In the genomic region with DNA sequence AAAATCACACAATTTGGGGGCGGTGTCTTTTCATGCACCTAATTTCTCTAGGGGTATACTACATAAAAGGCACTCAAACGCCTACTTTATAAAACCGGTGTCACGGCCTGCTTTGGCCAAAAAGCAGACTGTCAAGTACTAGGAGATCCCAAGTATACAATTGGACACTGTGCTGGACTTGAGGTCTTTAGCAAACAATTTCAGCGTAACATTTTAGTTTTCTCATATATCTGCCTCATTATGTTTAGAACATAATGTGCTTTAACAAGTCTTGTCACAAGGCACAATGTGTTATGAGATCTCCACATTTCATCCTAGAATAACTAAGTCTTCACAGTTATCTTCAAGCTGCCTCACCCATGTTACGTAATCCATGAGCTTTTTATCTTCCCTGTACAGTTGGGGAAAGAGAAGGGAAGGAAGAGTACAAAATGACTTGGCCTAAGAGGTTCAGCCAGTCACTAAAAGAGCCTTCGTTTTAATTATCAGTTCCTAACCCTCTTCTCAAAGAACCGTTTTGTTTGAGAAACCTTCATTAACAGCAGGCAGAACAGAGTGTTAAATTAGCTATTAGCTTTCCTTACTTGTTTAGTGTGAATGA, we compare ENCODE assay signal across 9 cellular contexts. TPM values are rescaled to one million over a fixed set of nuclear protein-coding genes. Genes with fewer than 3 reads are reported as not detected.
A peak's percentile ranks its signal among the peaks of the same experiment; 100 is the strongest.
DNase-seq lines count a peak whose midpoint lies in the region; ATAC-seq and TF ChIP-seq lines count a peak whose summit lies in the region.
"Had no signal": no experiment of that assay in that cellular context is flagged by ENCODE, and none has a peak within 500 bp of the region (broad histone marks: within the 10 kb centered on the region; RNA-seq: fewer than 3 reads in every experiment).

No MANE protein-coding gene starts in this region.

- H3K9me3 ChIP-seq in endocrine pancreas (ENCODE audit: control insufficient read depth, low read length): no peaks in the 10 kb centered on the region
- H3K9me3 ChIP-seq in skeletal muscle satellite cell (replicated peaks; ENCODE audit: low read length): no peaks in the 10 kb centered on the region
- no peaks in the 10 kb centered on the region for H3K9me3 ChIP-seq in BE2C

- H3K36me3 ChIP-seq in endocrine pancreas (ENCODE audit: control insufficient read depth, insufficient read depth, low read length) (no peaks in the 10 kb centered on the region), skeletal muscle satellite cell (ENCODE audit: insufficient read depth, low read length) (no peaks in the 10 kb centered on the region), BE2C (no peaks in the 10 kb centered on the region)

- H3K9ac ChIP-seq in endocrine pancreas (ENCODE audit: control insufficient read depth, insufficient read depth, low read length) (no peak overlapping the region), skeletal muscle satellite cell (ENCODE audit: low read depth, low read length) (no peak overlapping the region)

- no peak overlapping the region for H3K27ac Mint-ChIP-seq in activated CD8-positive, alpha-beta memory T cell treated with anti-CD3 and anti-CD28 coated beads, Interleukin-2, amount 10 ng/mL, durations not matched to agents 7 days and 5 days

- H3K4me1 Mint-ChIP-seq in activated CD8-positive, alpha-beta memory T cell treated with anti-CD3 and anti-CD28 coated beads, Interleukin-2, amount 10 ng/mL, durations not matched to agents 7 days and 5 days: peaks cover 46% of the 10 kb centered on the region

- H3K36me3 Mint-ChIP-seq in activated CD8-positive, alpha-beta memory T cell treated with anti-CD3 and anti-CD28 coated beads, Interleukin-2, amount 10 ng/mL, durations not matched to agents 7 days and 5 days: peaks cover 4% of the 10 kb centered on the region

- H3K9me3 Mint-ChIP-seq in activated CD8-positive, alpha-beta memory T cell treated with anti-CD3 and anti-CD28 coated beads, Interleukin-2, amount 10 ng/mL, durations not matched to agents 7 days and 5 days (ENCODE audit: low read depth): no peaks in the 10 kb centered on the region

- CTCF ChIA-PET in activated CD8-positive, alpha-beta memory T cell treated with anti-CD3 and anti-CD28 coated beads, Interleukin-2, amount 10 ng/mL, durations not matched to agents 7 days and 5 days (lab: Charles Lee): interaction anchor here (1.2 to 1.7 kb wide), 6 partner anchors 9 to 256 kb away, joined by 3 to 5 read pairs (median 4); no protein-coding TSS in a partner anchor

- peak overlapping the region; percentile 99 for H3K4me3 ChIP-seq in endocrine pancreas (ENCODE audit: control insufficient read depth, insufficient read depth, low read length)
- peak overlapping the region; percentile 19 for H3K4me3 ChIP-seq in skeletal muscle satellite cell (ENCODE audit: low read length)
- no peak overlapping the region for H3K4me3 ChIP-seq in BE2C (ENCODE audit: low read depth, low read length)

- no peak for DNase-seq in activated CD8-positive, alpha-beta memory T cell treated with anti-CD3 and anti-CD28 coated beads, Interleukin-2, amount 10 ng/mL, durations not matched to agents 7 days and 5 days
- no peak for DNase-seq in activated CD8-positive, alpha-beta memory T cell treated with anti-CD3 and anti-CD28 coated beads for 24 hours
- DNase-seq in OCI-M2 (lab: John Stamatoyannopoulos, UW; ENCODE audit: unreplicated experiment): peak; percentile 36
- no peak for DNase-seq in BE2C
- no peak for DNase-seq in middle frontal gyrus (ENCODE audit: extremely low spot score, low spot score)
- DNase-seq in epidermal melanocyte (ENCODE audit: insufficient read length, low spot score): no peak
- DNase-seq: NCI-H1105 treated with DMSO at 0.1 percent for 48 hours had no signal

- TF ChIP-seq CTCF in BE2C (IDR thresholded peaks at IDR 0.05; ENCODE audit: low read depth, low read length): no peak

- no peak for ATAC-seq in activated CD8-positive, alpha-beta memory T cell treated with anti-CD3 and anti-CD28 coated beads, Interleukin-2, amount 10 ng/mL, durations not matched to agents 7 days and 5 days

- peak overlapping the region; percentile 98 for H3K4me2 ChIP-seq in skeletal muscle satellite cell (ENCODE audit: low read length)

- H3K4me3 Mint-ChIP-seq in activated CD8-positive, alpha-beta memory T cell treated with anti-CD3 and anti-CD28 coated beads, Interleukin-2, amount 10 ng/mL, durations not matched to agents 7 days and 5 days: peak overlapping the region; percentile 46

- H3K27me3 ChIP-seq in endocrine pancreas (ENCODE audit: control insufficient read depth, insufficient read depth, low read length) (no peaks in the 10 kb centered on the region), skeletal muscle satellite cell (ENCODE audit: control insufficient read depth, insufficient read depth, low read length) (no peaks in the 10 kb centered on the region), BE2C (no peaks in the 10 kb centered on the region)

- no peaks in the 10 kb centered on the region for H3K27me3 Mint-ChIP-seq in activated CD8-positive, alpha-beta memory T cell treated with anti-CD3 and anti-CD28 coated beads, Interleukin-2, amount 10 ng/mL, durations not matched to agents 7 days and 5 days

- H3K4me1 ChIP-seq in endocrine pancreas (ENCODE audit: control insufficient read depth, insufficient read depth, low read length): peaks cover 25% of the 10 kb centered on the region
- H3K4me1 ChIP-seq in skeletal muscle satellite cell (ENCODE audit: control insufficient read depth, insufficient read depth, low read length): peaks cover 27% of the 10 kb centered on the region
- no peaks in the 10 kb centered on the region for H3K4me1 ChIP-seq in BE2C

RNA-seq across cellular contexts. Expression of gene SSX2IP, which starts 1.7 kb away (rescaled TPM):
- 10 to 100 TPM; 14.1 to 14.5 TPM for total RNA-seq in activated CD8-positive, alpha-beta memory T cell treated with anti-CD3 and anti-CD28 coated beads, Interleukin-2, amount 10 ng/mL, durations not matched to agents 7 days and 5 days
- total RNA-seq in skeletal muscle satellite cell (2012; rRNA removed): 6.6 and 10.4 TPM in 2 replicates
- polyA plus RNA-seq in BE2C (2012; ENCODE audit: insufficient read depth, insufficient read length, low read depth): 5.9 TPM
